12 cellular contexts compared by ENCODE assay signal in genomic region chr7:111324228-111324627, GRCh38.
DNase-seq lines count a peak whose midpoint lies in the region; ATAC-seq and TF ChIP-seq lines count a peak whose summit lies in the region.
"Had no signal": no experiment of that assay in that cellular context is flagged by ENCODE, and none has a peak within 500 bp of the region (broad histone marks: within the 10 kb centered on the region; RNA-seq: fewer than 3 reads in every experiment).

No MANE protein-coding gene starts in this region.

- DNase-seq in GM20000 (ENCODE audit: low spot score) (peak; percentile 2), NOMO-1 (lab: John Stamatoyannopoulos, UW; ENCODE audit: unreplicated experiment in 2 of 2) (peak; percentile 37 to 81), NCI-H2227 (lab: John Stamatoyannopoulos, UW; ENCODE audit: unreplicated experiment) (no peak), NCI-H187 treated with DMSO at 0.1 percent for 48 hours (lab: John Stamatoyannopoulos, UW) (no peak)
- no peak for DNase-seq in effector CD4-positive, alpha-beta T cell
- DNase-seq: activated CD8-positive, alpha-beta memory T cell treated with anti-CD3 and anti-CD28 coated beads, Interleukin-2, amount 50 U/mL, for 4 hours; amniotic stem cell; dorsolateral prefrontal cortex; NCI-H1048 had no signal

- H3K27ac ChIP-seq in gastroesophageal sphincter, result no peak overlapping the region
- H3K27ac ChIP-seq: dorsolateral prefrontal cortex had no signal

- H3K4me3 ChIP-seq in gastroesophageal sphincter, result no peak overlapping the region
- H3K4me3 ChIP-seq: dorsolateral prefrontal cortex had no signal

- H3K27me3 ChIP-seq in gastroesophageal sphincter, result no peaks in the 10 kb centered on the region
- H3K27me3 ChIP-seq: dorsolateral prefrontal cortex had no signal

- ATAC-seq in GM18499 (IDR thresholded peaks at IDR 0.05; ENCODE audit: insufficient read depth, unreplicated experiment) (peak; percentile 76), HG03064 (IDR thresholded peaks at IDR 0.05; ENCODE audit: low read depth, unreplicated experiment) (peak; percentile 61), gastroesophageal sphincter (no peak)

- H3K9me3 ChIP-seq in gastroesophageal sphincter, result no peaks in the 10 kb centered on the region

- H3K4me1 ChIP-seq in gastroesophageal sphincter, result no peaks in the 10 kb centered on the region

- TF ChIP-seq POLR2A in gastroesophageal sphincter (IDR thresholded peaks at IDR 0.05), result no peak

- no peaks in the 10 kb centered on the region for H3K36me3 ChIP-seq in gastroesophageal sphincter

- TF ChIP-seq EP300 in gastroesophageal sphincter (IDR thresholded peaks at IDR 0.05), result no peak

- TF ChIP-seq CTCF in GM20000 (IDR thresholded peaks at IDR 0.05; ENCODE audit: extremely low read depth, missing control alignments) (no peak), gastroesophageal sphincter (IDR thresholded peaks at IDR 0.05) (no peak)

Comparison
In these comparisons a context has a peak if more than half of its experiments do, and no peak if none do; other contexts are left out.
1. DNase-seq: peak in GM20000 (single experiment) and NOMO-1 (2 of 2); none in effector CD4-positive, alpha-beta T cell (single experiment), NCI-H2227 (single experiment) and NCI-H187 treated with DMSO at 0.1 percent for 48 hours (single experiment).